In the genomic region with DNA sequence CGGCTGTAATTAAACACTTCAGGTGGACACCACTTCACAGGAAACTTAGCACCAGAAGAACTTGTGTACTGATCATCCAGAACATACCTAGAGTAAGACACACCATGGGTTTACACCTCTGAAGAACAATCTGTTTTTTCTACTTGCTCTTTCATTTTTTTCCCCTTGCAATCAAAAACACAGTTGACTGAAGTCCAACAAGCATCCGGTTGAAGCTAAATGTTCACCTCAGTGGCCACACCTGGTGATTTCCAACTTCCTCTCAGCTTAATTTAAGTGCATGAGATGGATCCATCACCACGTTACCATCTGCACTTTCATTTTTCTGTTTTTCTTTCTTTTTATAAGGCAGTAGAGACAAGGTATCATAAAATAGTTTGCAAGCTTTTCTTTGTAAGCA, we compare ENCODE assay signal across 7 cellular contexts. TPM values are rescaled to one million over a fixed set of nuclear protein-coding genes. Genes with fewer than 3 reads are reported as not detected.
DNase-seq lines count a peak whose midpoint lies in the region; ATAC-seq lines count a peak whose summit lies in the region.

No MANE protein-coding gene starts in this region.

- H3K27ac Mint-ChIP-seq in immature natural killer cell = peak overlapping the region; percentile 88 to 98 (median 96)

- no peaks in the 10 kb centered on the region for H3K9me3 Mint-ChIP-seq in immature natural killer cell

- ATAC-seq in GM18861 (IDR thresholded peaks at IDR 0.05; ENCODE audit: unreplicated experiment) (peak; percentile 82), GM21515 (IDR thresholded peaks at IDR 0.05; ENCODE audit: unreplicated experiment) (peak; percentile 71), HG03442 (IDR thresholded peaks at IDR 0.05; ENCODE audit: unreplicated experiment) (peak; percentile 71)

- peak overlapping the region; percentile 49 to 79 (median 69) for H3K4me3 Mint-ChIP-seq in immature natural killer cell

- peaks cover 69 to 71% of the 10 kb centered on the region in 2 donors for H3K4me1 Mint-ChIP-seq in immature natural killer cell

- H3K36me3 Mint-ChIP-seq in immature natural killer cell = peaks cover 0 to 4% (median 3%) of the 10 kb centered on the region in 3 donors

- DNase-seq in immature natural killer cell = peak; percentile 46 to 60 (median 54)
- no peak for DNase-seq in HCEC 1CT
- no peak for DNase-seq in DMS53 (lab: John Stamatoyannopoulos, UW)
- no peak for DNase-seq in iPS-NIHi11 (ENCODE audit: low spot score)

- H3K27me3 Mint-ChIP-seq in immature natural killer cell (ENCODE audit: low read depth in 3 of 3) = peaks cover 0 to 5% (median 0%) of the 10 kb centered on the region in 3 donors

RNA-seq across cellular contexts. Expression of a gene that starts 4.9 kb away (rescaled TPM):
- polyA plus RNA-seq in immature natural killer cell = 100 to 1,000 TPM; 176 to 314 (median 243) TPM

Comparison
In these comparisons a context has a peak if more than half of its experiments do, and no peak if none do; other contexts are left out.
1. DNase-seq: peak in immature natural killer cell (3 of 3); none in HCEC 1CT (single experiment), DMS53 (single experiment) and iPS-NIHi11 (single experiment).
2. Peak in every context shown above with its lines, with median percentiles within 50 percentile points of each other: ATAC-seq.